8 cellular contexts compared by ENCODE assay signal in genomic region chr22:22538226-22538989, GRCh38.
"Had no signal": no experiment of that assay in that cellular context is flagged by ENCODE, and none has a peak within 500 bp of the region (broad histone marks: within the 10 kb centered on the region; RNA-seq: fewer than 3 reads in every experiment).

No MANE protein-coding gene starts in this region.

- DNase-seq: GDM1, GF-D8 had no signal

- ATAC-seq: GM12878 had no signal

- FAIRE-seq: G401.6, GM12878, GM12891, GM12892, GM18507, GM19239 had no signal

- H3K4me3 ChIP-seq: GM12878 had no signal
